ENCODE assay signal across 8 cellular contexts in the genomic region with DNA sequence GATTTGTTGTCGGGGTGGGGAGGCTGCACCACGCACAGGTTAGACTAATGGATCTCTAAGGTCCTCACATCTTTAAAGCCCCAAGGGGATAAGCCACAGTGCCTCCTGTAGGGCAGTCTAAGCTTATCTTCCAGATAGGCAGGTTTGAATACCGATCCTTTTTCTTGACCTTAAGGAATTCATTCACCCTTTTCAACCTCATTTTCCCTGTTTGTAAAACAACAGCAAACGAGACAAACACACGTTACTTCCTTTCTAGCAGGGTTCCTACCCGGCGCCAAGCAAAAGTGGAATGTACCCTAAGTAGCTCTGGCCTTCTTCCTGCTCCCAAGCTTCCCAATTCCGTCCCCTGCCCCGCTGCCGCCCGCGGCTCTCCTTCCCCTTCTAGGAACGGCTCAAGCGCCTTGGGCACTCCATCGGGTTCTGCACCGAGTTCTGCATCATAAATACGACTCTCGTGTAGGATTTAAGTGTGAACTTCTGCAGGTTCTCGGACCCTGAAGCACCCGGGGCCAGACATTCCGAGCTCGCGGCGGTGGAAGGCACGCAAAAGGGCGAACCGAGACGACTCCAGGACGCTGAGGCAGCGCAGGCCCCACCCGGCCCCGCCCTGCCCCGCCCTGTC. TPM values are rescaled to one million over a fixed set of nuclear protein-coding genes. Genes with fewer than 3 reads are reported as not detected.
DNase-seq lines count a peak whose midpoint lies in the region; ATAC-seq and TF ChIP-seq lines count a peak whose summit lies in the region.

No MANE protein-coding gene starts in this region.

- peak; percentile 43 for DNase-seq in Daoy (ENCODE audit: low read depth)
- DNase-seq in NCI-H146 treated with DMSO at 0.1 percent for 48 hours (lab: John Stamatoyannopoulos, UW; ENCODE audit: unreplicated experiment) = peak; percentile 37
- DNase-seq in esophagus squamous epithelium (lab: John Stamatoyannopoulos, UW) = no peak
- peak in 3 of 9 donors; percentile 9 to 13 (median 10) for DNase-seq in naive thymus-derived CD4-positive, alpha-beta T cell
- no peak for DNase-seq in stimulated activated CD4-positive, alpha-beta T cell treated with anti-CD3 and anti-CD28 coated beads, Interleukin-2, amount 100 ng/mL, for 48 hours
- DNase-seq in mesenteric fat pad (ENCODE audit: low spot score) = no peak

- intact Hi-C loops in esophagus squamous epithelium (cut with DNase I) = no loop called here
- intact Hi-C loops in naive thymus-derived CD4-positive, alpha-beta T cell (cut with micrococcal nuclease) = loop anchor here (1.0 to 10.0 kb wide), 13 partner anchors 9 to 1996 kb away; a partner anchor contains a TSS

- CTCF ChIA-PET in naive thymus-derived CD4-positive, alpha-beta T cell (lab: Charles Lee) = no interaction called here

- peak overlapping the region; percentile 87 for H3K27ac ChIP-seq in VCaP
- peak overlapping the region; percentile 95 to 98 (median 96) for H3K27ac ChIP-seq in esophagus squamous epithelium
- peak overlapping the region; percentile 78 for H3K27ac ChIP-seq in naive thymus-derived CD4-positive, alpha-beta T cell (ENCODE audit: low read depth, low read length)

- peaks cover 8 to 30% (median 12%) of the 10 kb centered on the region in 3 donors for H3K36me3 ChIP-seq in esophagus squamous epithelium
- H3K36me3 ChIP-seq in naive thymus-derived CD4-positive, alpha-beta T cell (ENCODE audit: control insufficient read depth in 2 of 3, insufficient read depth in 3 of 3, low read length in 3 of 3) = peaks cover 0 to 13% (median 0%) of the 10 kb centered on the region in 3 experiments

- no peaks in the 10 kb centered on the region for H3K27me3 Mint-ChIP-seq in naive thymus-derived CD4-positive, alpha-beta T cell

- ATAC-seq in GM21528 (IDR thresholded peaks at IDR 0.05; ENCODE audit: low FRiP score, unreplicated experiment) = peak; percentile 27
- ATAC-seq in naive thymus-derived CD4-positive, alpha-beta T cell = no peak

- H3K36me3 Mint-ChIP-seq in naive thymus-derived CD4-positive, alpha-beta T cell = peaks cover 0 to 39% (median 5%) of the 10 kb centered on the region in 5 donors

- H3K27me3 ChIP-seq in esophagus squamous epithelium = no peaks in the 10 kb centered on the region
- no peaks in the 10 kb centered on the region for H3K27me3 ChIP-seq in naive thymus-derived CD4-positive, alpha-beta T cell (ENCODE audit: control insufficient read depth in 2 of 2, insufficient read depth in 2 of 2, low read length in 2 of 2)

- peak in 1 of 4 donors; percentile 51 for TF ChIP-seq POLR2A in esophagus squamous epithelium (IDR thresholded peaks at IDR 0.05)

- H3K4me1 ChIP-seq in esophagus squamous epithelium = peaks cover 15 to 35% (median 18%) of the 10 kb centered on the region in 3 donors
- peaks cover 5 to 10% of the 10 kb centered on the region in 2 donors for H3K4me1 ChIP-seq in naive thymus-derived CD4-positive, alpha-beta T cell (ENCODE audit: control insufficient read depth in 2 of 2, insufficient read depth in 2 of 2, low read length in 2 of 2)

- H3K4me1 Mint-ChIP-seq in naive thymus-derived CD4-positive, alpha-beta T cell = peaks cover 10 to 51% (median 20%) of the 10 kb centered on the region in 7 donors

- H3K9me3 ChIP-seq in esophagus squamous epithelium = no peaks in the 10 kb centered on the region
- H3K9me3 ChIP-seq in naive thymus-derived CD4-positive, alpha-beta T cell (ENCODE audit: control insufficient read depth in 2 of 3, low read length in 3 of 3) = no peaks in the 10 kb centered on the region

- POLR2A ChIA-PET in naive thymus-derived CD4-positive, alpha-beta T cell (lab: Charles Lee) = interaction anchor here (0.7 to 2.5 kb wide), 4 partner anchors 10 to 1277 kb away, joined by 3 to 16 read pairs (median 10); a partner anchor contains a TSS

- peak overlapping the region; percentile 74 to 97 (median 90) for H3K4me3 Mint-ChIP-seq in naive thymus-derived CD4-positive, alpha-beta T cell

- peak overlapping the region; percentile 49 to 83 (median 68) for H3K4me3 ChIP-seq in esophagus squamous epithelium
- H3K4me3 ChIP-seq in naive thymus-derived CD4-positive, alpha-beta T cell (ENCODE audit: low read length) = peak overlapping the region; percentile 90

- WGBS in esophagus squamous epithelium, 2 donors = 2% methylated on average over 17 to 18 of the region's 33 CpGs

- no peaks in the 10 kb centered on the region for H3K9me3 Mint-ChIP-seq in naive thymus-derived CD4-positive, alpha-beta T cell

- peak overlapping the region; percentile 22 to 88 (median 87) for H3K27ac Mint-ChIP-seq in naive thymus-derived CD4-positive, alpha-beta T cell

- TF ChIP-seq CTCF in VCaP (conservative IDR thresholded peaks at IDR 0.05) = peak; percentile 62
- peak in 5 of 6 experiments; percentile 4 to 56 (median 20) for TF ChIP-seq CTCF in esophagus squamous epithelium (IDR thresholded peaks at IDR 0.05)

RNA-seq across cellular contexts. Expression of a gene that starts 0.5 kb away (rescaled TPM):
- total RNA-seq in Daoy (2014; rRNA removed; shearing (Covaris generic)) = 331 and 356 TPM in 2 replicates
- total RNA-seq in esophagus squamous epithelium = 10 to 100 TPM; 16.5 to 96.0 (median 33.6) TPM
- 100 to 1,000 TPM in 1 of 5 experiments, 1 to 10 TPM in 1, under 1 TPM in 3; 0.38 to 101 (median 0.78) TPM for total RNA-seq in naive thymus-derived CD4-positive, alpha-beta T cell
- not detected for polyA plus RNA-seq in naive thymus-derived CD4-positive, alpha-beta T cell
- 4.9 TPM for total RNA-seq in mesenteric fat pad

RNA-seq across cellular contexts. Expression of a gene that starts 9.6 kb away (rescaled TPM):
- total RNA-seq in Daoy (2014; rRNA removed; shearing (Covaris generic)) = 42.6 and 59.0 TPM in 2 replicates
- total RNA-seq in esophagus squamous epithelium = 100 to 1,000 TPM in 3 of 4 donors, 10 to 100 TPM in 1; 99.8 to 187 (median 115) TPM
- 10 to 100 TPM; 25.9 to 65.3 (median 32.3) TPM for total RNA-seq in naive thymus-derived CD4-positive, alpha-beta T cell
- 10 to 100 TPM; 46.8 to 55.1 TPM for polyA plus RNA-seq in naive thymus-derived CD4-positive, alpha-beta T cell
- 149 TPM for total RNA-seq in mesenteric fat pad

RNA-seq across cellular contexts. Expression of a gene that starts 20.6 kb away (rescaled TPM):
- total RNA-seq in Daoy (2014; rRNA removed; shearing (Covaris generic)) = 0.06 and 0.11 TPM in 2 replicates
- not detected for total RNA-seq in esophagus squamous epithelium
- total RNA-seq in naive thymus-derived CD4-positive, alpha-beta T cell = under 1 TPM in 2 of 5 experiments, not detected in 3; 0.21 to 0.98 TPM
- polyA plus RNA-seq in naive thymus-derived CD4-positive, alpha-beta T cell = not detected
- 0.39 TPM for total RNA-seq in mesenteric fat pad

RNA-seq across cellular contexts. Expression of a gene that starts 31.4 kb away (rescaled TPM):
- total RNA-seq in Daoy (2014; rRNA removed; shearing (Covaris generic)) = 95.8 and 101 TPM in 2 replicates
- 10 to 100 TPM; 34.5 to 60.1 (median 38.6) TPM for total RNA-seq in esophagus squamous epithelium
- 10 to 100 TPM; 14.5 to 37.8 (median 30.1) TPM for total RNA-seq in naive thymus-derived CD4-positive, alpha-beta T cell
- polyA plus RNA-seq in naive thymus-derived CD4-positive, alpha-beta T cell = 10 to 100 TPM; 28.8 to 53.8 TPM
- total RNA-seq in mesenteric fat pad = 55.2 TPM

RNA-seq across cellular contexts. Expression of a gene that starts 31.5 kb away (rescaled TPM):
- 10.6 and 16.7 TPM in 2 replicates for total RNA-seq in Daoy (2014; rRNA removed; shearing (Covaris generic))
- 10 to 100 TPM; 12.4 to 40.0 (median 27.7) TPM for total RNA-seq in esophagus squamous epithelium
- 100 to 1,000 TPM in 4 of 5 experiments, 10 to 100 TPM in 1; 80.5 to 153 (median 131) TPM for total RNA-seq in naive thymus-derived CD4-positive, alpha-beta T cell
- polyA plus RNA-seq in naive thymus-derived CD4-positive, alpha-beta T cell = 1 to 10 TPM; 4.4 to 8.9 TPM
- 65.3 TPM for total RNA-seq in mesenteric fat pad

Comparison
In these comparisons a context has a peak if more than half of its experiments do, and no peak if none do; other contexts are left out.
1. DNase-seq: peak in Daoy (single experiment) and NCI-H146 treated with DMSO at 0.1 percent for 48 hours (single experiment); none in esophagus squamous epithelium (single experiment), stimulated activated CD4-positive, alpha-beta T cell treated with anti-CD3 and anti-CD28 coated beads, Interleukin-2, amount 100 ng/mL, for 48 hours (0 of 2) and mesenteric fat pad (single experiment).
2. Peak in every context shown above with its lines, with median percentiles within 50 percentile points of each other: H3K27ac ChIP-seq.